Comparison of ENCODE assay signal across 14 cellular contexts in genomic region chr1:86714159-86714558, GRCh38. TPM values are rescaled to one million over a fixed set of nuclear protein-coding genes. Genes with fewer than 3 reads are reported as not detected.
DNase-seq lines count a peak whose midpoint lies in the region; ATAC-seq and TF ChIP-seq lines count a peak whose summit lies in the region.
"Had no signal": no experiment of that assay in that cellular context is flagged by ENCODE, and none has a peak within 500 bp of the region (broad histone marks: within the 10 kb centered on the region; RNA-seq: fewer than 3 reads in every experiment).

No MANE protein-coding gene starts in this region.

- no peak for TF ChIP-seq CTCF in RWPE2 (IDR thresholded peaks at IDR 0.05; ENCODE audit: poor library complexity, severe bottlenecking)
- TF ChIP-seq CTCF in prostate gland (IDR thresholded peaks at IDR 0.05): no peak

- WGBS in prostate gland: 68% methylated on average over 1 of the region's 1 CpG

- in situ Hi-C loops in G401 (cut with HindIII; ENCODE audit: low sequenced_read_pairs): no loop called here

- H3K36me3 ChIP-seq in RWPE2 (ENCODE audit: low read depth): peaks cover 58% of the 10 kb centered on the region
- no peaks in the 10 kb centered on the region for H3K36me3 ChIP-seq in prostate gland

- H3K27ac ChIP-seq in RWPE2 (ENCODE audit: poor library complexity, severe bottlenecking) (peak overlapping the region; percentile 44), epithelial cell of prostate (peak overlapping the region; percentile 59), prostate gland (no peak overlapping the region)
- H3K27ac ChIP-seq: C4-2B, KMS-11, thyroid gland had no signal

- H3K4me3 ChIP-seq in RWPE2 (ENCODE audit: severe bottlenecking): no peak overlapping the region
- H3K4me3 ChIP-seq in prostate gland: no peak overlapping the region
- H3K4me3 ChIP-seq: thyroid gland had no signal

- H3K4me1 ChIP-seq in RWPE2 (ENCODE audit: insufficient read depth, poor library complexity, severe bottlenecking) (peaks cover 21% of the 10 kb centered on the region), prostate gland (replicated peaks) (peaks cover 4% of the 10 kb centered on the region)

- no peaks in the 10 kb centered on the region for H3K27me3 ChIP-seq in RWPE2 (ENCODE audit: insufficient read depth, poor library complexity, severe bottlenecking)
- no peaks in the 10 kb centered on the region for H3K27me3 ChIP-seq in prostate gland (replicated peaks; ENCODE audit: insufficient read depth)
- H3K27me3 ChIP-seq: thyroid gland had no signal

- H3K9me3 ChIP-seq in RWPE2 (ENCODE audit: severe bottlenecking): no peaks in the 10 kb centered on the region
- H3K9me3 ChIP-seq in prostate gland: no peaks in the 10 kb centered on the region
- H3K9me3 ChIP-seq: thyroid gland had no signal

- intact Hi-C loops in prostate gland (cut with DNase I): no loop called here

- DNase-seq in GM03348 (ENCODE audit: low spot score) (peak; percentile 15), RWPE2 (ENCODE audit: low spot score) (no peak), epithelial cell of prostate (ENCODE audit: low read depth, low spot score) (no peak), myocyte (ENCODE audit: low read depth) (peak; percentile 38), G401 (ENCODE audit: low spot score) (no peak), prostate gland (ENCODE audit: low spot score) (no peak), cerebellum (ENCODE audit: low spot score) (no peak)
- DNase-seq: activated CD4-positive, alpha-beta T cell treated with anti-CD3 and anti-CD28 coated beads for 48 hours; activated naive CD4-positive, alpha-beta T cell treated with anti-CD3 and anti-CD28 coated beads, Interleukin-2, amount 50 U/mL, for 16 hours; NCI-H345; thyroid gland had no signal

- ATAC-seq in RWPE2 (ENCODE audit: low read depth) (peak; percentile 50), HG03469 (IDR thresholded peaks at IDR 0.05; ENCODE audit: unreplicated experiment) (no peak)

- TF ChIP-seq POLR2A in prostate gland (IDR thresholded peaks at IDR 0.05): no peak

RNA-seq across cellular contexts. Expression of gene SH3GLB1, which starts 9.8 kb away (rescaled TPM):
- total RNA-seq in myocyte: 70.2 and 77.9 TPM in 2 replicates
- polyA plus RNA-seq in myocyte (2012): 65.8 TPM
- 8.7 and 21.7 TPM in 2 replicates for total RNA-seq in G401 (2014; rRNA removed; shearing (Covaris generic))
- 10 to 100 TPM; 26.9 to 44.0 TPM for total RNA-seq in prostate gland
- total RNA-seq in cerebellum: 116 TPM

Comparison
In these comparisons a context has a peak if more than half of its experiments do, and no peak if none do; other contexts are left out.
1. DNase-seq: peak in GM03348 (single experiment) and myocyte (single experiment); none in RWPE2 (single experiment), epithelial cell of prostate (single experiment), G401 (single experiment), prostate gland (single experiment) and cerebellum (single experiment).
2. H3K27ac ChIP-seq: peak in RWPE2 (single experiment) and epithelial cell of prostate (single experiment); none in prostate gland (0 of 2).